In the genomic region with DNA sequence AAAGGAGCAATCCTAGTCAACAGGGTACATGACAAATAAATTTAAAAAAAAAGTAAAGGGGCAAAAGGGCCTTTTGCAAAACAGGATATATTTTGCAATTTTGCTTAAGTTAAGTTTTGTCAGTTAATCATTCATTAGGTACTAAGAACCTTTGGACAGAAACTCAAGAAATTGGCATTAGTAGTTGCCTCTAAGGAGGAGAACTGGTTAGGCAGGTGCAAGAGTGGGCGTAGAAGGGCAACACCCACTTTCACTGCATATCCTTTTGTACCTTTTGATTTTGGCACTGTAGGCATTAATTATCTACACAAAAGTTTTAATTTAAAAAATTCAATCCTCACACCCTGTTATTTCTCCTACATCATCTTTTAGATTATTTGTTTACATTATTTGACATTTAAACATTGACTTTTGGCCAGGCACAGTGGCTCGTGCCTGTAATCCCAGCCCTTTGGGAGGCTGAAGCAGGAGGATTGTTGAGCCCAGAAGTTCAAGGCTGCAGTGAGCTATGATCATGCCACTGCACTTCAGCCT, we compare ENCODE assay signal across 1 cellular context.
TF ChIP-seq lines count a peak whose summit lies in the region.

No MANE protein-coding gene starts in this region.

TF ChIP-seq in HepG2, 621 proteins besides CTCF, POLR2A, EP300 and RAD21 (continued from another document):
- TF ChIP-seq, protein P1, sequence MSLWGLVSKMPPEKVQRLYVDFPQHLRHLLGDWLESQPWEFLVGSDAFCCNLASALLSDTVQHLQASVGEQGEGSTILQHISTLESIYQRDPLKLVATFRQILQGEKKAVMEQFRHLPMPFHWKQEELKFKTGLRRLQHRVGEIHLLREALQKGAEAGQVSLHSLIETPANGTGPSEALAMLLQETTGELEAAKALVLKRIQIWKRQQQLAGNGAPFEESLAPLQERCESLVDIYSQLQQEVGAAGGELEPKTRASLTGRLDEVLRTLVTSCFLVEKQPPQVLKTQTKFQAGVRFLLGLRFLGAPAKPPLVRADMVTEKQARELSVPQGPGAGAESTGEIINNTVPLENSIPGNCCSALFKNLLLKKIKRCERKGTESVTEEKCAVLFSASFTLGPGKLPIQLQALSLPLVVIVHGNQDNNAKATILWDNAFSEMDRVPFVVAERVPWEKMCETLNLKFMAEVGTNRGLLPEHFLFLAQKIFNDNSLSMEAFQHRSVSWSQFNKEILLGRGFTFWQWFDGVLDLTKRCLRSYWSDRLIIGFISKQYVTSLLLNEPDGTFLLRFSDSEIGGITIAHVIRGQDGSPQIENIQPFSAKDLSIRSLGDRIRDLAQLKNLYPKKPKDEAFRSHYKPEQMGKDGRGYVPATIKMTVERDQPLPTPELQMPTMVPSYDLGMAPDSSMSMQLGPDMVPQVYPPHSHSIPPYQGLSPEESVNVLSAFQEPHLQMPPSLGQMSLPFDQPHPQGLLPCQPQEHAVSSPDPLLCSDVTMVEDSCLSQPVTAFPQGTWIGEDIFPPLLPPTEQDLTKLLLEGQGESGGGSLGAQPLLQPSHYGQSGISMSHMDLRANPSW (CRISPR knock-in tag; IDR thresholded peaks at IDR 0.05; ENCODE audit: borderline replicate concordance) = no peak
- TF ChIP-seq ZSCAN22 (CRISPR knock-in tag; IDR thresholded peaks at IDR 0.05) (no peak), ZNF225 (CRISPR knock-in tag; IDR thresholded peaks at IDR 0.05) (no peak), MBD4 (IDR thresholded peaks at IDR 0.05; ENCODE audit: borderline replicate concordance, low read length) (no peak), DR1 (CRISPR knock-in tag; IDR thresholded peaks at IDR 0.05) (no peak), SIN3A (IDR thresholded peaks at IDR 0.05; ENCODE audit: borderline replicate concordance, low read depth, low read length) (no peak), SAP130 (CRISPR knock-in tag; IDR thresholded peaks at IDR 0.05; ENCODE audit: low read depth) (peak; percentile 64), TOE1 (CRISPR knock-in tag; IDR thresholded peaks at IDR 0.05) (no peak), PAX8 (CRISPR knock-in tag; IDR thresholded peaks at IDR 0.05; ENCODE audit: borderline replicate concordance) (no peak), ZFY (CRISPR knock-in tag; IDR thresholded peaks at IDR 0.05) (no peak), BCL6 (CRISPR knock-in tag; IDR thresholded peaks at IDR 0.05) (no peak), ZNF670 (CRISPR knock-in tag; IDR thresholded peaks at IDR 0.05; ENCODE audit: borderline replicate concordance) (no peak), ZNF598 (CRISPR knock-in tag; IDR thresholded peaks at IDR 0.05; ENCODE audit: borderline replicate concordance) (no peak), KDM1A (CRISPR knock-in tag; IDR thresholded peaks at IDR 0.05) (peak; percentile 79; the same call in 1 of the 2 replicates), FOXC1 (CRISPR knock-in tag; IDR thresholded peaks at IDR 0.05; ENCODE audit: borderline replicate concordance) (no peak), ZNF547 (CRISPR knock-in tag; IDR thresholded peaks at IDR 0.05) (no peak), GATAD2A (CRISPR knock-in tag; IDR thresholded peaks at IDR 0.05) (peak; percentile 80), STAG1 (CRISPR knock-in tag; IDR thresholded peaks at IDR 0.05) (no peak)
- TF ChIP-seq, protein P2, sequence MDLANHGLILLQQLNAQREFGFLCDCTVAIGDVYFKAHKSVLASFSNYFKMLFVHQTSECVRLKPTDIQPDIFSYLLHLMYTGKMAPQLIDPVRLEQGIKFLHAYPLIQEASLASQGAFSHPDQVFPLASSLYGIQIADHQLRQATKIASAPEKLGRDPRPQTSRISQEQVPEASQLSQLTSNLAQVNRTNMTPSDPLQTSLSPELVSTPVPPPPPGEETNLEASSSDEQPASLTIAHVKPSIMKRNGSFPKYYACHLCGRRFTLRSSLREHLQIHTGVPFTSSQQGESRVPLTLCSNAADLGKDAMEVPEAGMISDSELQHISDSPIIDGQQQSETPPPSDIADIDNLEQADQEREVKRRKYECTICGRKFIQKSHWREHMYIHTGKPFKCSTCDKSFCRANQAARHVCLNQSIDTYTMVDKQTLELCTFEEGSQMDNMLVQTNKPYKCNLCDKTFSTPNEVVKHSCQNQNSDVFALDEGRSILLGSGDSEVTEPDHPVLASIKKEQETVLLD (CRISPR knock-in tag; IDR thresholded peaks at IDR 0.05; ENCODE audit: low read depth) = no peak
- TF ChIP-seq, protein P3, sequence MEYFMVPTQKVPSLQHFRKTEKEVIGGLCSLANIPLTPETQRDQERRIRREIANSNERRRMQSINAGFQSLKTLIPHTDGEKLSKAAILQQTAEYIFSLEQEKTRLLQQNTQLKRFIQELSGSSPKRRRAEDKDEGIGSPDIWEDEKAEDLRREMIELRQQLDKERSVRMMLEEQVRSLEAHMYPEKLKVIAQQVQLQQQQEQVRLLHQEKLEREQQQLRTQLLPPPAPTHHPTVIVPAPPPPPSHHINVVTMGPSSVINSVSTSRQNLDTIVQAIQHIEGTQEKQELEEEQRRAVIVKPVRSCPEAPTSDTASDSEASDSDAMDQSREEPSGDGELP (IDR thresholded peaks at IDR 0.05; ENCODE audit: borderline replicate concordance, low read depth) = no peak
- TF ChIP-seq, protein P4, sequence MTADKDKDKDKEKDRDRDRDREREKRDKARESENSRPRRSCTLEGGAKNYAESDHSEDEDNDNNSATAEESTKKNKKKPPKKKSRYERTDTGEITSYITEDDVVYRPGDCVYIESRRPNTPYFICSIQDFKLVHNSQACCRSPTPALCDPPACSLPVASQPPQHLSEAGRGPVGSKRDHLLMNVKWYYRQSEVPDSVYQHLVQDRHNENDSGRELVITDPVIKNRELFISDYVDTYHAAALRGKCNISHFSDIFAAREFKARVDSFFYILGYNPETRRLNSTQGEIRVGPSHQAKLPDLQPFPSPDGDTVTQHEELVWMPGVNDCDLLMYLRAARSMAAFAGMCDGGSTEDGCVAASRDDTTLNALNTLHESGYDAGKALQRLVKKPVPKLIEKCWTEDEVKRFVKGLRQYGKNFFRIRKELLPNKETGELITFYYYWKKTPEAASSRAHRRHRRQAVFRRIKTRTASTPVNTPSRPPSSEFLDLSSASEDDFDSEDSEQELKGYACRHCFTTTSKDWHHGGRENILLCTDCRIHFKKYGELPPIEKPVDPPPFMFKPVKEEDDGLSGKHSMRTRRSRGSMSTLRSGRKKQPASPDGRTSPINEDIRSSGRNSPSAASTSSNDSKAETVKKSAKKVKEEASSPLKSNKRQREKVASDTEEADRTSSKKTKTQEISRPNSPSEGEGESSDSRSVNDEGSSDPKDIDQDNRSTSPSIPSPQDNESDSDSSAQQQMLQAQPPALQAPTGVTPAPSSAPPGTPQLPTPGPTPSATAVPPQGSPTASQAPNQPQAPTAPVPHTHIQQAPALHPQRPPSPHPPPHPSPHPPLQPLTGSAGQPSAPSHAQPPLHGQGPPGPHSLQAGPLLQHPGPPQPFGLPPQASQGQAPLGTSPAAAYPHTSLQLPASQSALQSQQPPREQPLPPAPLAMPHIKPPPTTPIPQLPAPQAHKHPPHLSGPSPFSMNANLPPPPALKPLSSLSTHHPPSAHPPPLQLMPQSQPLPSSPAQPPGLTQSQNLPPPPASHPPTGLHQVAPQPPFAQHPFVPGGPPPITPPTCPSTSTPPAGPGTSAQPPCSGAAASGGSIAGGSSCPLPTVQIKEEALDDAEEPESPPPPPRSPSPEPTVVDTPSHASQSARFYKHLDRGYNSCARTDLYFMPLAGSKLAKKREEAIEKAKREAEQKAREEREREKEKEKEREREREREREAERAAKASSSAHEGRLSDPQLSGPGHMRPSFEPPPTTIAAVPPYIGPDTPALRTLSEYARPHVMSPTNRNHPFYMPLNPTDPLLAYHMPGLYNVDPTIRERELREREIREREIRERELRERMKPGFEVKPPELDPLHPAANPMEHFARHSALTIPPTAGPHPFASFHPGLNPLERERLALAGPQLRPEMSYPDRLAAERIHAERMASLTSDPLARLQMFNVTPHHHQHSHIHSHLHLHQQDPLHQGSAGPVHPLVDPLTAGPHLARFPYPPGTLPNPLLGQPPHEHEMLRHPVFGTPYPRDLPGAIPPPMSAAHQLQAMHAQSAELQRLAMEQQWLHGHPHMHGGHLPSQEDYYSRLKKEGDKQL (CRISPR knock-in tag; IDR thresholded peaks at IDR 0.05; ENCODE audit: low read depth) = no peak
- TF ChIP-seq, protein P5, sequence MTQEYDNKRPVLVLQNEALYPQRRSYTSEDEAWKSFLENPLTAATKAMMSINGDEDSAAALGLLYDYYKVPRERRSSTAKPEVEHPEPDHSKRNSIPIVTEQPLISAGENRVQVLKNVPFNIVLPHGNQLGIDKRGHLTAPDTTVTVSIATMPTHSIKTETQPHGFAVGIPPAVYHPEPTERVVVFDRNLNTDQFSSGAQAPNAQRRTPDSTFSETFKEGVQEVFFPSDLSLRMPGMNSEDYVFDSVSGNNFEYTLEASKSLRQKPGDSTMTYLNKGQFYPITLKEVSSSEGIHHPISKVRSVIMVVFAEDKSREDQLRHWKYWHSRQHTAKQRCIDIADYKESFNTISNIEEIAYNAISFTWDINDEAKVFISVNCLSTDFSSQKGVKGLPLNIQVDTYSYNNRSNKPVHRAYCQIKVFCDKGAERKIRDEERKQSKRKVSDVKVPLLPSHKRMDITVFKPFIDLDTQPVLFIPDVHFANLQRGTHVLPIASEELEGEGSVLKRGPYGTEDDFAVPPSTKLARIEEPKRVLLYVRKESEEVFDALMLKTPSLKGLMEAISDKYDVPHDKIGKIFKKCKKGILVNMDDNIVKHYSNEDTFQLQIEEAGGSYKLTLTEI (CRISPR knock-in tag; conservative IDR thresholded peaks at IDR 0.05) = no peak
- TF ChIP-seq, protein P6, sequence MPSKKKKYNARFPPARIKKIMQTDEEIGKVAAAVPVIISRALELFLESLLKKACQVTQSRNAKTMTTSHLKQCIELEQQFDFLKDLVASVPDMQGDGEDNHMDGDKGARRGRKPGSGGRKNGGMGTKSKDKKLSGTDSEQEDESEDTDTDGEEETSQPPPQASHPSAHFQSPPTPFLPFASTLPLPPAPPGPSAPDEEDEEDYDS (CRISPR knock-in tag; IDR thresholded peaks at IDR 0.05) = peak; percentile 14; the same call in 1 of the 2 replicates
- TF ChIP-seq, protein P7, sequence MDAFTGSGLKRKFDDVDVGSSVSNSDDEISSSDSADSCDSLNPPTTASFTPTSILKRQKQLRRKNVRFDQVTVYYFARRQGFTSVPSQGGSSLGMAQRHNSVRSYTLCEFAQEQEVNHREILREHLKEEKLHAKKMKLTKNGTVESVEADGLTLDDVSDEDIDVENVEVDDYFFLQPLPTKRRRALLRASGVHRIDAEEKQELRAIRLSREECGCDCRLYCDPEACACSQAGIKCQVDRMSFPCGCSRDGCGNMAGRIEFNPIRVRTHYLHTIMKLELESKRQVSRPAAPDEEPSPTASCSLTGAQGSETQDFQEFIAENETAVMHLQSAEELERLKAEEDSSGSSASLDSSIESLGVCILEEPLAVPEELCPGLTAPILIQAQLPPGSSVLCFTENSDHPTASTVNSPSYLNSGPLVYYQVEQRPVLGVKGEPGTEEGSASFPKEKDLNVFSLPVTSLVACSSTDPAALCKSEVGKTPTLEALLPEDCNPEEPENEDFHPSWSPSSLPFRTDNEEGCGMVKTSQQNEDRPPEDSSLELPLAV (CRISPR knock-in tag; conservative IDR thresholded peaks at IDR 0.05; ENCODE audit: low read depth) = no peak
